23 cellular contexts compared by ENCODE assay signal in the genomic region with DNA sequence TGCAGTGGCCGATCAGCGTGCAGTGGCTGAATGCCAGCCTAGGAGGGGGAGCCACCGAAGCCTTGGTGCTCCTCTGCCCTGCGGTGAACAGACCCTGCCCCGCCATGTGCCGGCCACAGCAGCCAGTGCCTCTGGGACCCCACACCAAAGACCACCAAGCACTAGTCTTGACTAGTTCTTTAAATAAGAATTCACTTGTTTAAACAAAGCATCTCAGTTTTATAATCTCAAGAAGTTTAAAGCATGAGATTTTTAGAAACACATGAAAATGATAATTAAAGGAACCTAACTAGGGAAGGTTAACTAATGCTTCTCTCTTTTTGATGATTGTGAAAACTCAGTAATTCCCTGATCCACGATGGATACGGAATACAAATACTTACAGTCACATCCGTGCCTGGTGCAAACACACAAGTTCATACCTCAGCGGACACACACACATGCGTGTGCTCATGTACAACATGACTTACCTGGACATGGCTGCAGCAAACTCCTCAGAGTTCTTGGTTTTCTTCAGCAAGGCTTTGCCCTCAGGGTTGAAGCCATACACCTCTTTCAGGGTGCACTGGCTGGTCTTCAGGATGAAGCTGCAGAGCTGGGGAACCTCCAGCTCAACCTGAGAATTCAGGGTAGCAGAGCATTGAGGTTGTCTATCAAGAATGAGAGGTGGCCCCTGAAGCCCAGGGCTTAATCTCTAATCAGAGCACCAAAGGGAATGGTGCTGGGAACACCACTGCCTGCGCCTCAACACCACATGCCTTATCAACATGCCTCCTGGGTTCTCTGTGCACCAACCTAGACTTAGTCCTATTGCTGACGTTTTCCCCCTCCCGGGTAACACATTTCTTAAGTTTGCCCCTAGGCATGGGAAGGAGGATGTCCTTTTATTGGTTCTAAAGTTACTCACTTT. TPM values are rescaled to one million over a fixed set of nuclear protein-coding genes. Genes with fewer than 3 reads are reported as not detected.
"Had no signal": no experiment of that assay in that cellular context is flagged by ENCODE, and none has a peak within 500 bp of the region (broad histone marks: within the 10 kb centered on the region; RNA-seq: fewer than 3 reads in every experiment).

No MANE protein-coding gene starts in this region.

- FAIRE-seq: kidney, TTC549 had no signal

- DNase-seq: activated CD4-positive, alpha-beta T cell treated with anti-CD3 and anti-CD28 coated beads for 4 hours; activated CD4-positive, alpha-beta T cell treated with anti-CD3 and anti-CD28 coated beads, Interleukin-2, amount 50 U/mL, for 4 hours; activated effector memory CD4-positive, alpha-beta T cell treated with Interleukin-2 at 50 U/mL for 16 hours; activated naive CD4-positive, alpha-beta T cell treated with Interleukin-2 at 50 U/mL for 16 hours; anterior cingulate cortex; body of pancreas; cerebellar nuclear complex; foreskin melanocyte; hippocampal formation; kidney; mucosa of descending colon; ovary; stimulated activated CD4-positive, alpha-beta T cell treated with anti-CD3 and anti-CD28 coated beads, Interleukin-15, amount 100 ng/mL, for 24 hours; stimulated activated CD4-positive, alpha-beta T cell treated with anti-CD3 and anti-CD28 coated beads, Interleukin-2, amount 100 ng/mL, for 24 hours; stimulated activated naive B cell treated with anti-CD40 and anti-IgM and Interleukin-4, amounts not matched to agents 10 μg/mL and 1 μg/mL and 100 μg/mL, for 72 hours; SW 1271; T-helper 9 cell; transverse colon had no signal

- H3K27ac ChIP-seq: body of pancreas, ovary, suprapubic skin, transverse colon, VCaP had no signal

- H3K27me3 ChIP-seq: ovary had no signal

- H3K9me3 ChIP-seq: body of pancreas, mucosa of descending colon, ovary, suprapubic skin, transverse colon had no signal

- H3K4me3 ChIP-seq: body of pancreas, mucosa of descending colon, ovary, suprapubic skin, transverse colon had no signal

- ATAC-seq: body of pancreas; esophagus mucosa; mucosa of descending colon; stimulated activated naive B cell treated with anti-CD40 and anti-IgM and Interleukin-4, amounts not matched to agents 10 μg/mL and 1 μg/mL and 100 μg/mL, for 72 hours had no signal

- H3K36me3 ChIP-seq: ovary, suprapubic skin, transverse colon had no signal

RNA-seq across cellular contexts. Expression of a gene that starts 3.1 kb away (rescaled TPM):
- total RNA-seq: myocyte had no signal
